14 cellular contexts compared by ENCODE assay signal in the genomic region with DNA sequence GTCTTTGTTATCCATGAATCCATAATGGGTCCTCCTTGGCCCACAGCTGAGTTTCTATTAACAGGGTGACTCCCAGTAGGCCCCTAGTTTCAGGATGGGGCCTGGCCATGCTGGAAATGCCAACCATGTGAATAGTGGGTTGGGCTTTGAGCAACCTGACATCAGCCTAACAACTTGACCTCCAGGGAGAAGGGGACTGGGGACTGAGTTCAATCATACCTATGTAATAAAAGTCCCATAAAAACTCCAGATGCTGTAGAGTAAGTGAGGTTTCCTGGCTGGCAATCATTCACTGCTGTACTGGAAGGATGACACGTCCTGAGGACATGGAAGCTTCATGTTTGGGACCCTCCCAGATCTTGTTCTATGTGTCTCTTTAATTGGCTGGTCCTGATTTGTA. TPM values are rescaled to one million over a fixed set of nuclear protein-coding genes. Genes with fewer than 3 reads are reported as not detected.
A peak's percentile ranks its signal among the peaks of the same experiment; 100 is the strongest.
DNase-seq lines count a peak whose midpoint lies in the region; ATAC-seq and TF ChIP-seq lines count a peak whose summit lies in the region.
"Had no signal": no experiment of that assay in that cellular context is flagged by ENCODE, and none has a peak within 500 bp of the region (broad histone marks: within the 10 kb centered on the region; RNA-seq: fewer than 3 reads in every experiment).

No MANE protein-coding gene starts in this region.

- H2AFZ ChIP-seq in DND-41 (ENCODE audit: low read depth, low read length), result no peak overlapping the region

- no peak overlapping the region for H3K4me3 ChIP-seq in DND-41 (ENCODE audit: low read depth in 1 of 2, low read length in 2 of 2)
- no peak overlapping the region for H3K4me3 ChIP-seq in colonic mucosa
- H3K4me3 ChIP-seq in esophagus squamous epithelium, result no peak overlapping the region
- H3K4me3 ChIP-seq: BLaER1 had no signal

- DNase-seq in DND-41 (peak; percentile 28), HuH-7 (ENCODE audit: low spot score) (peak; percentile 19), colonic mucosa (no peak), islet precursor cell (peak; percentile 69), esophagus squamous epithelium (lab: John Stamatoyannopoulos, UW) (no peak), C1 segment of cervical spinal cord (lab: John Stamatoyannopoulos, UW) (no peak), NCI-H2171 (lab: John Stamatoyannopoulos, UW) (no peak)
- DNase-seq: activated T-cell treated with anti-CD3 and anti-CD28 coated beads, Interleukin-2, amount 50 U/mL, for 24 hours; central memory CD4-positive, alpha-beta T cell; NCI-H1105; OCI-M1; stimulated activated naive B cell treated with anti-CD40 and anti-IgM and Interleukin-4, amounts not matched to agents 10 μg/mL and 1 μg/mL and 100 μg/mL, for 72 hours had no signal

- WGBS in esophagus squamous epithelium, 2 donors, result 33 to 36% methylated on average over 1 of the region's 1 CpG

- no peak overlapping the region for H3K27ac ChIP-seq in DND-41 (ENCODE audit: low read length)
- peak overlapping the region; percentile 38 for H3K27ac ChIP-seq in colonic mucosa
- peak overlapping the region in 1 of 4 donors; percentile 1 for H3K27ac ChIP-seq in esophagus squamous epithelium
- H3K27ac ChIP-seq: BLaER1 had no signal

- peaks cover 99% of the 10 kb centered on the region for H3K79me2 ChIP-seq in DND-41 (ENCODE audit: insufficient read depth, low read length)

- H3K9ac ChIP-seq in DND-41 (ENCODE audit: low read depth, low read length), result no peak overlapping the region
- H3K9ac ChIP-seq in colonic mucosa (ENCODE audit: low read depth in 2 of 2, low read length in 2 of 2), result no peak overlapping the region
- H3K9ac ChIP-seq: BLaER1 had no signal

- H3K36me3 ChIP-seq in DND-41 (ENCODE audit: insufficient read depth, low read length), result peaks cover 14% of the 10 kb centered on the region; the same call in 1 of the 2 replicates
- no peaks in the 10 kb centered on the region for H3K36me3 ChIP-seq in colonic mucosa
- no peaks in the 10 kb centered on the region for H3K36me3 ChIP-seq in esophagus squamous epithelium

- H3K4me1 ChIP-seq in DND-41 (ENCODE audit: insufficient read depth, low read length) (peaks cover 16% of the 10 kb centered on the region), colonic mucosa (peaks cover 11% of the 10 kb centered on the region), esophagus squamous epithelium (peaks cover under 1 to 96% (median 35%) of the 10 kb centered on the region in 3 donors)

- no peak overlapping the region for H3K4me2 ChIP-seq in DND-41 (ENCODE audit: insufficient read depth, low read length)
- H3K4me2 ChIP-seq: BLaER1 had no signal

- ATAC-seq in DND-41 (ENCODE audit: insufficient read depth, low read depth), result peak; percentile 59; the same call in 2 of the 3 replicates
- no peak for ATAC-seq in SK-N-SH treated with all-trans-retinoic acid at 6 μM for 48 hours

- no peaks in the 10 kb centered on the region for H3K9me3 ChIP-seq in DND-41 (ENCODE audit: insufficient read depth, low read length, severe bottlenecking)
- no peaks in the 10 kb centered on the region for H3K9me3 ChIP-seq in colonic mucosa
- no peaks in the 10 kb centered on the region for H3K9me3 ChIP-seq in esophagus squamous epithelium
- H3K9me3 ChIP-seq: BLaER1 had no signal

- H4K20me1 ChIP-seq in DND-41 (ENCODE audit: insufficient read depth, low read length), result peaks cover 76% of the 10 kb centered on the region

- no peak for TF ChIP-seq POLR2A in esophagus squamous epithelium (IDR thresholded peaks at IDR 0.05)

- intact Hi-C loops in colonic mucosa (cut with DNase I), result no loop called here
- intact Hi-C loops in esophagus squamous epithelium (cut with DNase I), result loop anchor here (10.0 kb wide), 1 partner anchor 147 kb away; a partner anchor contains a TSS

- H3K27me3 ChIP-seq in DND-41 (ENCODE audit: insufficient read depth, low read length, poor library complexity) (no peaks in the 10 kb centered on the region), colonic mucosa (no peaks in the 10 kb centered on the region), esophagus squamous epithelium (no peaks in the 10 kb centered on the region)
- H3K27me3 ChIP-seq: BLaER1 had no signal

- no peak for TF ChIP-seq CTCF in DND-41 (IDR thresholded peaks at IDR 0.05; ENCODE audit: borderline replicate concordance, extremely low read depth, low read length, poor library complexity, severe bottlenecking)
- no peak for TF ChIP-seq CTCF in colonic mucosa (IDR thresholded peaks at IDR 0.05)
- no peak for TF ChIP-seq CTCF in esophagus squamous epithelium (IDR thresholded peaks at IDR 0.05)

TF ChIP-seq in SK-N-SH treated with all-trans-retinoic acid at 6 μM for 48 hours, 23 proteins besides CTCF, POLR2A, EP300 and RAD21:
- TF ChIP-seq, protein P1, sequence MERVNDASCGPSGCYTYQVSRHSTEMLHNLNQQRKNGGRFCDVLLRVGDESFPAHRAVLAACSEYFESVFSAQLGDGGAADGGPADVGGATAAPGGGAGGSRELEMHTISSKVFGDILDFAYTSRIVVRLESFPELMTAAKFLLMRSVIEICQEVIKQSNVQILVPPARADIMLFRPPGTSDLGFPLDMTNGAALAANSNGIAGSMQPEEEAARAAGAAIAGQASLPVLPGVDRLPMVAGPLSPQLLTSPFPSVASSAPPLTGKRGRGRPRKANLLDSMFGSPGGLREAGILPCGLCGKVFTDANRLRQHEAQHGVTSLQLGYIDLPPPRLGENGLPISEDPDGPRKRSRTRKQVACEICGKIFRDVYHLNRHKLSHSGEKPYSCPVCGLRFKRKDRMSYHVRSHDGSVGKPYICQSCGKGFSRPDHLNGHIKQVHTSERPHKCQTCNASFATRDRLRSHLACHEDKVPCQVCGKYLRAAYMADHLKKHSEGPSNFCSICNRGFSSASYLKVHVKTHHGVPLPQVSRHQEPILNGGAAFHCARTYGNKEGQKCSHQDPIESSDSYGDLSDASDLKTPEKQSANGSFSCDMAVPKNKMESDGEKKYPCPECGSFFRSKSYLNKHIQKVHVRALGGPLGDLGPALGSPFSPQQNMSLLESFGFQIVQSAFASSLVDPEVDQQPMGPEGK (CRISPR knock-in tag; IDR thresholded peaks at IDR 0.05; ENCODE audit: borderline replicate concordance), result no peak
- TF ChIP-seq PPARA (CRISPR knock-in tag; IDR thresholded peaks at IDR 0.05; ENCODE audit: borderline replicate concordance), result no peak
- TF ChIP-seq BACH2 (CRISPR knock-in tag; IDR thresholded peaks at IDR 0.05; ENCODE audit: borderline replicate concordance), result no peak
- TF ChIP-seq RARB (CRISPR knock-in tag; IDR thresholded peaks at IDR 0.05), result no peak
- no peak for TF ChIP-seq ZFP3 (CRISPR knock-in tag; IDR thresholded peaks at IDR 0.05)
- TF ChIP-seq ARNTL (CRISPR knock-in tag; IDR thresholded peaks at IDR 0.05; ENCODE audit: borderline replicate concordance, low read depth), result no peak
- no peak for TF ChIP-seq ZC3H10 (CRISPR knock-in tag; IDR thresholded peaks at IDR 0.05)
- TF ChIP-seq SNAI2 (CRISPR knock-in tag; IDR thresholded peaks at IDR 0.05), result no peak
- TF ChIP-seq, protein P2, sequence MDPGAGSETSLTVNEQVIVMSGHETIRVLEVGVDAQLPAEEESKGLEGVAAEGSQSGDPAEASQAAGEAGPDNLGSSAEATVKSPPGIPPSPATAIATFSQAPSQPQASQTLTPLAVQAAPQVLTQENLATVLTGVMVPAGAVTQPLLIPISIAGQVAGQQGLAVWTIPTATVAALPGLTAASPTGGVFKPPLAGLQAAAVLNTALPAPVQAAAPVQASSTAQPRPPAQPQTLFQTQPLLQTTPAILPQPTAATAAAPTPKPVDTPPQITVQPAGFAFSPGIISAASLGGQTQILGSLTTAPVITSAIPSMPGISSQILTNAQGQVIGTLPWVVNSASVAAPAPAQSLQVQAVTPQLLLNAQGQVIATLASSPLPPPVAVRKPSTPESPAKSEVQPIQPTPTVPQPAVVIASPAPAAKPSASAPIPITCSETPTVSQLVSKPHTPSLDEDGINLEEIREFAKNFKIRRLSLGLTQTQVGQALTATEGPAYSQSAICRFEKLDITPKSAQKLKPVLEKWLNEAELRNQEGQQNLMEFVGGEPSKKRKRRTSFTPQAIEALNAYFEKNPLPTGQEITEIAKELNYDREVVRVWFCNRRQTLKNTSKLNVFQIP (CRISPR knock-in tag; IDR thresholded peaks at IDR 0.05; ENCODE audit: borderline replicate concordance, low read depth), result no peak
- no peak for TF ChIP-seq ZNF70 (CRISPR knock-in tag; IDR thresholded peaks at IDR 0.05)
- TF ChIP-seq, protein P3, sequence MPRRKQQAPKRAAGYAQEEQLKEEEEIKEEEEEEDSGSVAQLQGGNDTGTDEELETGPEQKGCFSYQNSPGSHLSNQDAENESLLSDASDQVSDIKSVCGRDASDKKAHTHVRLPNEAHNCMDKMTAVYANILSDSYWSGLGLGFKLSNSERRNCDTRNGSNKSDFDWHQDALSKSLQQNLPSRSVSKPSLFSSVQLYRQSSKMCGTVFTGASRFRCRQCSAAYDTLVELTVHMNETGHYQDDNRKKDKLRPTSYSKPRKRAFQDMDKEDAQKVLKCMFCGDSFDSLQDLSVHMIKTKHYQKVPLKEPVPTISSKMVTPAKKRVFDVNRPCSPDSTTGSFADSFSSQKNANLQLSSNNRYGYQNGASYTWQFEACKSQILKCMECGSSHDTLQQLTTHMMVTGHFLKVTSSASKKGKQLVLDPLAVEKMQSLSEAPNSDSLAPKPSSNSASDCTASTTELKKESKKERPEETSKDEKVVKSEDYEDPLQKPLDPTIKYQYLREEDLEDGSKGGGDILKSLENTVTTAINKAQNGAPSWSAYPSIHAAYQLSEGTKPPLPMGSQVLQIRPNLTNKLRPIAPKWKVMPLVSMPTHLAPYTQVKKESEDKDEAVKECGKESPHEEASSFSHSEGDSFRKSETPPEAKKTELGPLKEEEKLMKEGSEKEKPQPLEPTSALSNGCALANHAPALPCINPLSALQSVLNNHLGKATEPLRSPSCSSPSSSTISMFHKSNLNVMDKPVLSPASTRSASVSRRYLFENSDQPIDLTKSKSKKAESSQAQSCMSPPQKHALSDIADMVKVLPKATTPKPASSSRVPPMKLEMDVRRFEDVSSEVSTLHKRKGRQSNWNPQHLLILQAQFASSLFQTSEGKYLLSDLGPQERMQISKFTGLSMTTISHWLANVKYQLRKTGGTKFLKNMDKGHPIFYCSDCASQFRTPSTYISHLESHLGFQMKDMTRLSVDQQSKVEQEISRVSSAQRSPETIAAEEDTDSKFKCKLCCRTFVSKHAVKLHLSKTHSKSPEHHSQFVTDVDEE (CRISPR knock-in tag; IDR thresholded peaks at IDR 0.05), result no peak
- no peak for TF ChIP-seq ZNF565 (CRISPR knock-in tag; conservative IDR thresholded peaks at IDR 0.05; ENCODE audit: low read depth)
- no peak for TF ChIP-seq CSDC2 (CRISPR knock-in tag; IDR thresholded peaks at IDR 0.05)
- no peak for TF ChIP-seq TCF4 (CRISPR knock-in tag; IDR thresholded peaks at IDR 0.05; ENCODE audit: borderline replicate concordance)
- no peak for TF ChIP-seq ESRRG (CRISPR knock-in tag; IDR thresholded peaks at IDR 0.05)
- no peak for TF ChIP-seq GLIS3 (CRISPR knock-in tag; IDR thresholded peaks at IDR 0.05)
- TF ChIP-seq OSR1 (CRISPR knock-in tag; IDR thresholded peaks at IDR 0.05), result no peak
- no peak for TF ChIP-seq TOX (CRISPR knock-in tag; IDR thresholded peaks at IDR 0.05; ENCODE audit: borderline replicate concordance)

RNA-seq across cellular contexts. Expression of a gene that starts 7.9 kb away (rescaled TPM):
- 10 to 100 TPM; 29.7 to 37.4 TPM for total RNA-seq in colonic mucosa
- total RNA-seq in esophagus squamous epithelium, result 10 to 100 TPM; 22.5 to 69.2 (median 39.8) TPM

Comparison
In these comparisons a context has a peak if more than half of its experiments do, and no peak if none do; other contexts are left out.
1. DNase-seq: peak in DND-41 (single experiment), HuH-7 (single experiment) and islet precursor cell (single experiment); none in colonic mucosa (single experiment), esophagus squamous epithelium (single experiment), C1 segment of cervical spinal cord (0 of 14) and NCI-H2171 (single experiment).